ENCODE assay signal across 1 cellular context in the genomic region with DNA sequence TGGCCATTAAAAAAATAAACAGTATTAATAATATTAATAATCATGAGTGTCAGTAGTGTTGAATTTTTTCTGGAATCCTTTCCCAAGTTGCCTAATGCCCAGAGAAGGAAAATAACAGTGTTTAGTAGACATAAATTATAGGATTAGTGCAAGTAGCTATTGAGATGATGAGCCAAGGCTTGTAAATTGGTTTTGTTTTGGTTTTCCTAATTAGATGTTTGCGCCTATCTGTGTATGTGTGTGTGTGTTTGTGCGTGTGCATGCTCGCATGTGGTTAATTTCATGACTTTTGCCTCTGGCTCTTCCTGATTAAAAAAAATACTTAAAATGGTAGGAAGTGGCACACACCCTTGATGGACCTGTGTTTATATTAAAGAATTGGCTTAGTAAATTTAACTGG.
TF ChIP-seq lines count a peak whose summit lies in the region.

No MANE protein-coding gene starts in this region.

TF ChIP-seq in WTC11, 78 proteins besides CTCF, POLR2A, EP300 and RAD21:
- TF ChIP-seq OVOL2 (CRISPR knock-in tag; IDR thresholded peaks at IDR 0.05; ENCODE audit: borderline replicate concordance) (no peak), NFE2L1 (CRISPR knock-in tag; IDR thresholded peaks at IDR 0.05) (no peak), PRRX2 (CRISPR knock-in tag; IDR thresholded peaks at IDR 0.05) (no peak), ETV6 (CRISPR knock-in tag; IDR thresholded peaks at IDR 0.05) (no peak), TP53 (CRISPR knock-in tag; IDR thresholded peaks at IDR 0.05) (no peak), SP1 (CRISPR knock-in tag; conservative IDR thresholded peaks at IDR 0.05) (no peak), JAZF1 (CRISPR knock-in tag; IDR thresholded peaks at IDR 0.05) (no peak), GTF2I (CRISPR knock-in tag; conservative IDR thresholded peaks at IDR 0.05) (no peak)
- TF ChIP-seq, protein P1, sequence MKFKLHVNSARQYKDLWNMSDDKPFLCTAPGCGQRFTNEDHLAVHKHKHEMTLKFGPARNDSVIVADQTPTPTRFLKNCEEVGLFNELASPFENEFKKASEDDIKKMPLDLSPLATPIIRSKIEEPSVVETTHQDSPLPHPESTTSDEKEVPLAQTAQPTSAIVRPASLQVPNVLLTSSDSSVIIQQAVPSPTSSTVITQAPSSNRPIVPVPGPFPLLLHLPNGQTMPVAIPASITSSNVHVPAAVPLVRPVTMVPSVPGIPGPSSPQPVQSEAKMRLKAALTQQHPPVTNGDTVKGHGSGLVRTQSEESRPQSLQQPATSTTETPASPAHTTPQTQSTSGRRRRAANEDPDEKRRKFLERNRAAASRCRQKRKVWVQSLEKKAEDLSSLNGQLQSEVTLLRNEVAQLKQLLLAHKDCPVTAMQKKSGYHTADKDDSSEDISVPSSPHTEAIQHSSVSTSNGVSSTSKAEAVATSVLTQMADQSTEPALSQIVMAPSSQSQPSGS (CRISPR knock-in tag; IDR thresholded peaks at IDR 0.05; ENCODE audit: borderline replicate concordance, low read depth), result no peak
